1 cellular context compared by ENCODE assay signal in genomic region chr1:59218521-59219236, GRCh38.
TF ChIP-seq lines count a peak whose summit lies in the region.

No MANE protein-coding gene starts in this region.

TF ChIP-seq in HepG2, 621 proteins besides CTCF, POLR2A, EP300 and RAD21 (continued from another document and continues in another):
- TF ChIP-seq, protein P1, sequence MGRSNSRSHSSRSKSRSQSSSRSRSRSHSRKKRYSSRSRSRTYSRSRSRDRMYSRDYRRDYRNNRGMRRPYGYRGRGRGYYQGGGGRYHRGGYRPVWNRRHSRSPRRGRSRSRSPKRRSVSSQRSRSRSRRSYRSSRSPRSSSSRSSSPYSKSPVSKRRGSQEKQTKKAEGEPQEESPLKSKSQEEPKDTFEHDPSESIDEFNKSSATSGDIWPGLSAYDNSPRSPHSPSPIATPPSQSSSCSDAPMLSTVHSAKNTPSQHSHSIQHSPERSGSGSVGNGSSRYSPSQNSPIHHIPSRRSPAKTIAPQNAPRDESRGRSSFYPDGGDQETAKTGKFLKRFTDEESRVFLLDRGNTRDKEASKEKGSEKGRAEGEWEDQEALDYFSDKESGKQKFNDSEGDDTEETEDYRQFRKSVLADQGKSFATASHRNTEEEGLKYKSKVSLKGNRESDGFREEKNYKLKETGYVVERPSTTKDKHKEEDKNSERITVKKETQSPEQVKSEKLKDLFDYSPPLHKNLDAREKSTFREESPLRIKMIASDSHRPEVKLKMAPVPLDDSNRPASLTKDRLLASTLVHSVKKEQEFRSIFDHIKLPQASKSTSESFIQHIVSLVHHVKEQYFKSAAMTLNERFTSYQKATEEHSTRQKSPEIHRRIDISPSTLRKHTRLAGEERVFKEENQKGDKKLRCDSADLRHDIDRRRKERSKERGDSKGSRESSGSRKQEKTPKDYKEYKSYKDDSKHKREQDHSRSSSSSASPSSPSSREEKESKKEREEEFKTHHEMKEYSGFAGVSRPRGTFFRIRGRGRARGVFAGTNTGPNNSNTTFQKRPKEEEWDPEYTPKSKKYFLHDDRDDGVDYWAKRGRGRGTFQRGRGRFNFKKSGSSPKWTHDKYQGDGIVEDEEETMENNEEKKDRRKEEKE (IDR thresholded peaks at IDR 0.05), result no peak
- TF ChIP-seq ZNF629 (CRISPR knock-in tag; conservative IDR thresholded peaks at IDR 0.05), result no peak
- TF ChIP-seq, protein P2, sequence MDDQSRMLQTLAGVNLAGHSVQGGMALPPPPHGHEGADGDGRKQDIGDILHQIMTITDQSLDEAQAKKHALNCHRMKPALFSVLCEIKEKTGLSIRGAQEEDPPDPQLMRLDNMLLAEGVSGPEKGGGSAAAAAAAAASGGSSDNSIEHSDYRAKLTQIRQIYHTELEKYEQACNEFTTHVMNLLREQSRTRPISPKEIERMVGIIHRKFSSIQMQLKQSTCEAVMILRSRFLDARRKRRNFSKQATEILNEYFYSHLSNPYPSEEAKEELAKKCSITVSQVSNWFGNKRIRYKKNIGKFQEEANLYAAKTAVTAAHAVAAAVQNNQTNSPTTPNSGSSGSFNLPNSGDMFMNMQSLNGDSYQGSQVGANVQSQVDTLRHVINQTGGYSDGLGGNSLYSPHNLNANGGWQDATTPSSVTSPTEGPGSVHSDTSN (CRISPR knock-in tag; IDR thresholded peaks at IDR 0.05; ENCODE audit: borderline replicate concordance), result no peak
- no peak for TF ChIP-seq PRMT3 (CRISPR knock-in tag; IDR thresholded peaks at IDR 0.05; ENCODE audit: borderline replicate concordance, low read depth)
- TF ChIP-seq ZNF367 (CRISPR knock-in tag; IDR thresholded peaks at IDR 0.05; ENCODE audit: borderline replicate concordance), result no peak
- TF ChIP-seq, protein P3, sequence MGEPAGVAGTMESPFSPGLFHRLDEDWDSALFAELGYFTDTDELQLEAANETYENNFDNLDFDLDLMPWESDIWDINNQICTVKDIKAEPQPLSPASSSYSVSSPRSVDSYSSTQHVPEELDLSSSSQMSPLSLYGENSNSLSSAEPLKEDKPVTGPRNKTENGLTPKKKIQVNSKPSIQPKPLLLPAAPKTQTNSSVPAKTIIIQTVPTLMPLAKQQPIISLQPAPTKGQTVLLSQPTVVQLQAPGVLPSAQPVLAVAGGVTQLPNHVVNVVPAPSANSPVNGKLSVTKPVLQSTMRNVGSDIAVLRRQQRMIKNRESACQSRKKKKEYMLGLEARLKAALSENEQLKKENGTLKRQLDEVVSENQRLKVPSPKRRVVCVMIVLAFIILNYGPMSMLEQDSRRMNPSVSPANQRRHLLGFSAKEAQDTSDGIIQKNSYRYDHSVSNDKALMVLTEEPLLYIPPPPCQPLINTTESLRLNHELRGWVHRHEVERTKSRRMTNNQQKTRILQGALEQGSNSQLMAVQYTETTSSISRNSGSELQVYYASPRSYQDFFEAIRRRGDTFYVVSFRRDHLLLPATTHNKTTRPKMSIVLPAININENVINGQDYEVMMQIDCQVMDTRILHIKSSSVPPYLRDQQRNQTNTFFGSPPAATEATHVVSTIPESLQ (CRISPR knock-in tag; conservative IDR thresholded peaks at IDR 0.05), result no peak
- peak; percentile 7; the same call in 1 of the 2 replicates for TF ChIP-seq ZNF644 (CRISPR knock-in tag; IDR thresholded peaks at IDR 0.05; ENCODE audit: low read depth)
- TF ChIP-seq PTBP1 (IDR thresholded peaks at IDR 0.05; ENCODE audit: low read depth, low read length, poor library complexity, severe bottlenecking), result no peak
- TF ChIP-seq GATAD2A (CRISPR knock-in tag; IDR thresholded peaks at IDR 0.05), result peak; percentile 19; the same call in 1 of the 2 replicates
- TF ChIP-seq, protein P4, sequence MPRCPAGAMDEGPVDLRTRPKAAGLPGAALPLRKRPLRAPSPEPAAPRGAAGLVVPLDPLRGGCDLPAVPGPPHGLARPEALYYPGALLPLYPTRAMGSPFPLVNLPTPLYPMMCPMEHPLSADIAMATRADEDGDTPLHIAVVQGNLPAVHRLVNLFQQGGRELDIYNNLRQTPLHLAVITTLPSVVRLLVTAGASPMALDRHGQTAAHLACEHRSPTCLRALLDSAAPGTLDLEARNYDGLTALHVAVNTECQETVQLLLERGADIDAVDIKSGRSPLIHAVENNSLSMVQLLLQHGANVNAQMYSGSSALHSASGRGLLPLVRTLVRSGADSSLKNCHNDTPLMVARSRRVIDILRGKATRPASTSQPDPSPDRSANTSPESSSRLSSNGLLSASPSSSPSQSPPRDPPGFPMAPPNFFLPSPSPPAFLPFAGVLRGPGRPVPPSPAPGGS (CRISPR knock-in tag; IDR thresholded peaks at IDR 0.05), result no peak
- TF ChIP-seq, protein P5, sequence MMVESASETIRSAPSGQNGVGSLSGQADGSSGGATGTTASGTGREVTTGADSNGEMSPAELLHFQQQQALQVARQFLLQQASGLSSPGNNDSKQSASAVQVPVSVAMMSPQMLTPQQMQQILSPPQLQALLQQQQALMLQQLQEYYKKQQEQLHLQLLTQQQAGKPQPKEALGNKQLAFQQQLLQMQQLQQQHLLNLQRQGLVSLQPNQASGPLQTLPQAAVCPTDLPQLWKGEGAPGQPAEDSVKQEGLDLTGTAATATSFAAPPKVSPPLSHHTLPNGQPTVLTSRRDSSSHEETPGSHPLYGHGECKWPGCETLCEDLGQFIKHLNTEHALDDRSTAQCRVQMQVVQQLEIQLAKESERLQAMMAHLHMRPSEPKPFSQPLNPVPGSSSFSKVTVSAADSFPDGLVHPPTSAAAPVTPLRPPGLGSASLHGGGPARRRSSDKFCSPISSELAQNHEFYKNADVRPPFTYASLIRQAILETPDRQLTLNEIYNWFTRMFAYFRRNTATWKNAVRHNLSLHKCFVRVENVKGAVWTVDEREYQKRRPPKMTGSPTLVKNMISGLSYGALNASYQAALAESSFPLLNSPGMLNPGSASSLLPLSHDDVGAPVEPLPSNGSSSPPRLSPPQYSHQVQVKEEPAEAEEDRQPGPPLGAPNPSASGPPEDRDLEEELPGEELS (CRISPR knock-in tag; IDR thresholded peaks at IDR 0.05), result no peak
- no peak for TF ChIP-seq PRPF4 (IDR thresholded peaks at IDR 0.05; ENCODE audit: low read depth, low read length, poor library complexity, severe bottlenecking)
- TF ChIP-seq HBP1 (CRISPR knock-in tag; IDR thresholded peaks at IDR 0.05; ENCODE audit: low read depth), result no peak
- TF ChIP-seq ZMAT3 (CRISPR knock-in tag; conservative IDR thresholded peaks at IDR 0.05), result no peak
- TF ChIP-seq SOX6 (IDR thresholded peaks at IDR 0.05), result no peak
- TF ChIP-seq SOX6 (CRISPR knock-in tag; IDR thresholded peaks at IDR 0.05), result peak; percentile 48; the same call in 1 of the 2 replicates
- no peak for TF ChIP-seq ZNF766 (CRISPR knock-in tag; IDR thresholded peaks at IDR 0.05; ENCODE audit: borderline replicate concordance)
- TF ChIP-seq TBP (CRISPR knock-in tag; IDR thresholded peaks at IDR 0.05), result no peak
- TF ChIP-seq CREB3 (CRISPR knock-in tag; IDR thresholded peaks at IDR 0.05), result no peak
- no peak for TF ChIP-seq LCORL (IDR thresholded peaks at IDR 0.05)
- TF ChIP-seq LCORL (CRISPR knock-in tag; IDR thresholded peaks at IDR 0.05), result peak; percentile 68
- 0 out of 2 replicates have a peak, but pooled peaks have one; percentile 15 for TF ChIP-seq SAP130 (CRISPR knock-in tag; IDR thresholded peaks at IDR 0.05; ENCODE audit: low read depth)
- TF ChIP-seq ZNF83 (CRISPR knock-in tag; IDR thresholded peaks at IDR 0.05; ENCODE audit: borderline replicate concordance), result no peak
- 0 out of 2 replicates have a peak, but pooled peaks have one; percentile 36 for TF ChIP-seq RXRB (CRISPR knock-in tag; IDR thresholded peaks at IDR 0.05; ENCODE audit: borderline replicate concordance)
- 0 out of 2 replicates have a peak, but pooled peaks have one; percentile 33 for TF ChIP-seq ZNF292 (CRISPR knock-in tag; IDR thresholded peaks at IDR 0.05; ENCODE audit: borderline replicate concordance, low read depth)
- no peak for TF ChIP-seq ZNF883 (CRISPR knock-in tag; IDR thresholded peaks at IDR 0.05; ENCODE audit: not compliant biosample characterization)
- TF ChIP-seq ASH2L (IDR thresholded peaks at IDR 0.05; ENCODE audit: insufficient read length, low read depth, low read length), result peak; percentile 27
- no peak for TF ChIP-seq ZMYM2 (CRISPR knock-in tag; IDR thresholded peaks at IDR 0.05)
- TF ChIP-seq, protein P6, sequence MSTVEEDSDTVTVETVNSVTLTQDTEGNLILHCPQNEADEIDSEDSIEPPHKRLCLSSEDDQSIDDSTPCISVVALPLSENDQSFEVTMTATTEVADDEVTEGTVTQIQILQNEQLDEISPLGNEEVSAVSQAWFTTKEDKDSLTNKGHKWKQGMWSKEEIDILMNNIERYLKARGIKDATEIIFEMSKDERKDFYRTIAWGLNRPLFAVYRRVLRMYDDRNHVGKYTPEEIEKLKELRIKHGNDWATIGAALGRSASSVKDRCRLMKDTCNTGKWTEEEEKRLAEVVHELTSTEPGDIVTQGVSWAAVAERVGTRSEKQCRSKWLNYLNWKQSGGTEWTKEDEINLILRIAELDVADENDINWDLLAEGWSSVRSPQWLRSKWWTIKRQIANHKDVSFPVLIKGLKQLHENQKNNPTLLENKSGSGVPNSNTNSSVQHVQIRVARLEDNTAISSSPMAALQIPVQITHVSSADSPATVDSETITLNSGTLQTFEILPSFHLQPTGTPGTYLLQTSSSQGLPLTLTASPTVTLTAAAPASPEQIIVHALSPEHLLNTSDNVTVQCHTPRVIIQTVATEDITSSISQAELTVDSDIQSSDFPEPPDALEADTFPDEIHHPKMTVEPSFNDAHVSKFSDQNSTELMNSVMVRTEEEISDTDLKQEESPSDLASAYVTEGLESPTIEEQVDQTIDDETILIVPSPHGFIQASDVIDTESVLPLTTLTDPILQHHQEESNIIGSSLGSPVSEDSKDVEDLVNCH (CRISPR knock-in tag; IDR thresholded peaks at IDR 0.05), result no peak
- 0 out of 2 replicates have a peak, but pooled peaks have one; percentile 19 for TF ChIP-seq ELF3 (CRISPR knock-in tag; IDR thresholded peaks at IDR 0.05)
- TF ChIP-seq, protein P7, sequence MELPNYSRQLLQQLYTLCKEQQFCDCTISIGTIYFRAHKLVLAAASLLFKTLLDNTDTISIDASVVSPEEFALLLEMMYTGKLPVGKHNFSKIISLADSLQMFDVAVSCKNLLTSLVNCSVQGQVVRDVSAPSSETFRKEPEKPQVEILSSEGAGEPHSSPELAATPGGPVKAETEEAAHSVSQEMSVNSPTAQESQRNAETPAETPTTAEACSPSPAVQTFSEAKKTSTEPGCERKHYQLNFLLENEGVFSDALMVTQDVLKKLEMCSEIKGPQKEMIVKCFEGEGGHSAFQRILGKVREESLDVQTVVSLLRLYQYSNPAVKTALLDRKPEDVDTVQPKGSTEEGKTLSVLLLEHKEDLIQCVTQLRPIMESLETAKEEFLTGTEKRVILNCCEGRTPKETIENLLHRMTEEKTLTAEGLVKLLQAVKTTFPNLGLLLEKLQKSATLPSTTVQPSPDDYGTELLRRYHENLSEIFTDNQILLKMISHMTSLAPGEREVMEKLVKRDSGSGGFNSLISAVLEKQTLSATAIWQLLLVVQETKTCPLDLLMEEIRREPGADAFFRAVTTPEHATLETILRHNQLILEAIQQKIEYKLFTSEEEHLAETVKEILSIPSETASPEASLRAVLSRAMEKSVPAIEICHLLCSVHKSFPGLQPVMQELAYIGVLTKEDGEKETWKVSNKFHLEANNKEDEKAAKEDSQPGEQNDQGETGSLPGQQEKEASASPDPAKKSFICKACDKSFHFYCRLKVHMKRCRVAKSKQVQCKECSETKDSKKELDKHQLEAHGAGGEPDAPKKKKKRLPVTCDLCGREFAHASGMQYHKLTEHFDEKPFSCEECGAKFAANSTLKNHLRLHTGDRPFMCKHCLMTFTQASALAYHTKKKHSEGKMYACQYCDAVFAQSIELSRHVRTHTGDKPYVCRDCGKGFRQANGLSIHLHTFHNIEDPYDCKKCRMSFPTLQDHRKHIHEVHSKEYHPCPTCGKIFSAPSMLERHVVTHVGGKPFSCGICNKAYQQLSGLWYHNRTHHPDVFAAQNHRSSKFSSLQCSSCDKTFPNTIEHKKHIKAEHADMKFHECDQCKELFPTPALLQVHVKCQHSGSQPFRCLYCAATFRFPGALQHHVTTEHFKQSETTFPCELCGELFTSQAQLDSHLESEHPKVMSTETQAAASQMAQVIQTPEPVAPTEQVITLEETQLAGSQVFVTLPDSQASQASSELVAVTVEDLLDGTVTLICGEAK (IDR thresholded peaks at IDR 0.05), result no peak
- TF ChIP-seq, protein P7 (CRISPR knock-in tag; IDR thresholded peaks at IDR 0.05), result no peak
- TF ChIP-seq ADNP (CRISPR knock-in tag; IDR thresholded peaks at IDR 0.05), result no peak
